In the genomic region with DNA sequence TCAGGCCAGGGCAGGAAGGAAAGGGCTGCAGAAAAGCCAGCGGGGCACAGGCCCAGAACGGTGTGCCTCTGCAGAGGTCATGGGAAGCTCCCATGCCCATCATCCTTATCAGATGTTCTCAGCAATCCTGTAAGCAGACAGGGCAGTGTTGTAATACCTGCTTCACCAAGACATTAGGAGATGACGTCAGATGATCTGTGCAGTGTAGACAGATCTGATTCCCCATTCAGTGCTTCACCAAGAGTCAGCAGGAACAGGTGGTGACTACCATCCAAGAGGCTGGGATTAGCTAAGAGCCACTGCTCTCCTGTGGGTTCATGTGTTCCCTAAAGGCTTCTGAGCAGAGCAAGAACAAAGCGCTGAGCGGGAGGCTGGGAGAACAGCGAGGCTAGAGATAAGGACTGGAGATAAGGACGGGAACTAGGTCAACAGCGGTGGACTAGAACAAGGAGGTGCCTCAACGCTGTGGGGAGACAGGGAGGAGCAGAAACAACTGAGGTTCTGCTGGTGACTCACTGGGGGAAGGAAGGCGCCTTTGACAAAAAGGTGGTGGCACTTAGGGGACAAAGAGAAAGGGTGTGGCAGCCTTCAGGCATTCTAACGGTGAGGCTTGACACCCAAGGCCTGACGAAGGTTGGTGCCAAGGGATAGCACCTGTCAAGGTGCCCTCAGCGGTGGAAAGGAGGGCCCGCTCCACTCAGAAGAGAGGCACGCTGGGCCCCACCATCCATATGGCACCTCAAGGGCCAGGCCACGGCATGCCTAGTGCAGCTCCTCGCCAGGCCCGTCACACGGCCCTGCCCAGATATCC, we compare ENCODE assay signal across 1 cellular context.
TF ChIP-seq lines count a peak whose summit lies in the region.

No MANE protein-coding gene starts in this region.

TF ChIP-seq in K562, 482 proteins besides CTCF, POLR2A, EP300 and RAD21 (continued from another document and continues in another):
- TF ChIP-seq CBFA2T3 (IDR thresholded peaks at IDR 0.05) = peak; percentile 49
- no peak for TF ChIP-seq ZFP1 (CRISPR knock-in tag; IDR thresholded peaks at IDR 0.05)
- no peak; the same call in 1 of the 2 replicates for TF ChIP-seq PHF8 (IDR thresholded peaks at IDR 0.05; ENCODE audit: borderline replicate concordance, low read length)
- 0 out of 2 replicates have a peak, but pooled peaks have one; percentile 16 for TF ChIP-seq SPI1 (IDR thresholded peaks at IDR 0.05; ENCODE audit: borderline replicate concordance, low read depth, low read length)
- no peak for TF ChIP-seq ATF6 (CRISPR knock-in tag; IDR thresholded peaks at IDR 0.05)
- TF ChIP-seq FOXA3 (CRISPR knock-in tag; conservative IDR thresholded peaks at IDR 0.05 in 1 of 2, IDR thresholded peaks at IDR 0.05 in 1 of 2) = peak; percentile 77 to 82
- peak; percentile 87 for TF ChIP-seq ARID1B (IDR thresholded peaks at IDR 0.05)
- TF ChIP-seq MAFG (tag; conservative IDR thresholded peaks at IDR 0.05) = peak; percentile 53; the same call in 1 of the 2 replicates
- no peak for TF ChIP-seq DACH1 (IDR thresholded peaks at IDR 0.05; ENCODE audit: partially characterized antibody)
- no peak for TF ChIP-seq ELF4 (CRISPR knock-in tag; IDR thresholded peaks at IDR 0.05)
- TF ChIP-seq SMARCE1 (IDR thresholded peaks at IDR 0.05) = peak; percentile 93
- TF ChIP-seq SMARCC2 (IDR thresholded peaks at IDR 0.05; ENCODE audit: low read depth) = peak; percentile 85
- TF ChIP-seq ELF2 (CRISPR knock-in tag; IDR thresholded peaks at IDR 0.05) = peak; percentile 21; the same call in 1 of the 2 replicates
- no peak for TF ChIP-seq RFX5 (IDR thresholded peaks at IDR 0.05; ENCODE audit: low read depth, low read length)
- TF ChIP-seq RBM34 (IDR thresholded peaks at IDR 0.05; ENCODE audit: borderline replicate concordance, insufficient read depth, low read length) = no peak
- TF ChIP-seq, protein P1, sequence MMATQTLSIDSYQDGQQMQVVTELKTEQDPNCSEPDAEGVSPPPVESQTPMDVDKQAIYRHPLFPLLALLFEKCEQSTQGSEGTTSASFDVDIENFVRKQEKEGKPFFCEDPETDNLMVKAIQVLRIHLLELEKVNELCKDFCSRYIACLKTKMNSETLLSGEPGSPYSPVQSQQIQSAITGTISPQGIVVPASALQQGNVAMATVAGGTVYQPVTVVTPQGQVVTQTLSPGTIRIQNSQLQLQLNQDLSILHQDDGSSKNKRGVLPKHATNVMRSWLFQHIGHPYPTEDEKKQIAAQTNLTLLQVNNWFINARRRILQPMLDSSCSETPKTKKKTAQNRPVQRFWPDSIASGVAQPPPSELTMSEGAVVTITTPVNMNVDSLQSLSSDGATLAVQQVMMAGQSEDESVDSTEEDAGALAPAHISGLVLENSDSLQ (IDR thresholded peaks at IDR 0.05) = peak; percentile 89
- TF ChIP-seq, protein P2, sequence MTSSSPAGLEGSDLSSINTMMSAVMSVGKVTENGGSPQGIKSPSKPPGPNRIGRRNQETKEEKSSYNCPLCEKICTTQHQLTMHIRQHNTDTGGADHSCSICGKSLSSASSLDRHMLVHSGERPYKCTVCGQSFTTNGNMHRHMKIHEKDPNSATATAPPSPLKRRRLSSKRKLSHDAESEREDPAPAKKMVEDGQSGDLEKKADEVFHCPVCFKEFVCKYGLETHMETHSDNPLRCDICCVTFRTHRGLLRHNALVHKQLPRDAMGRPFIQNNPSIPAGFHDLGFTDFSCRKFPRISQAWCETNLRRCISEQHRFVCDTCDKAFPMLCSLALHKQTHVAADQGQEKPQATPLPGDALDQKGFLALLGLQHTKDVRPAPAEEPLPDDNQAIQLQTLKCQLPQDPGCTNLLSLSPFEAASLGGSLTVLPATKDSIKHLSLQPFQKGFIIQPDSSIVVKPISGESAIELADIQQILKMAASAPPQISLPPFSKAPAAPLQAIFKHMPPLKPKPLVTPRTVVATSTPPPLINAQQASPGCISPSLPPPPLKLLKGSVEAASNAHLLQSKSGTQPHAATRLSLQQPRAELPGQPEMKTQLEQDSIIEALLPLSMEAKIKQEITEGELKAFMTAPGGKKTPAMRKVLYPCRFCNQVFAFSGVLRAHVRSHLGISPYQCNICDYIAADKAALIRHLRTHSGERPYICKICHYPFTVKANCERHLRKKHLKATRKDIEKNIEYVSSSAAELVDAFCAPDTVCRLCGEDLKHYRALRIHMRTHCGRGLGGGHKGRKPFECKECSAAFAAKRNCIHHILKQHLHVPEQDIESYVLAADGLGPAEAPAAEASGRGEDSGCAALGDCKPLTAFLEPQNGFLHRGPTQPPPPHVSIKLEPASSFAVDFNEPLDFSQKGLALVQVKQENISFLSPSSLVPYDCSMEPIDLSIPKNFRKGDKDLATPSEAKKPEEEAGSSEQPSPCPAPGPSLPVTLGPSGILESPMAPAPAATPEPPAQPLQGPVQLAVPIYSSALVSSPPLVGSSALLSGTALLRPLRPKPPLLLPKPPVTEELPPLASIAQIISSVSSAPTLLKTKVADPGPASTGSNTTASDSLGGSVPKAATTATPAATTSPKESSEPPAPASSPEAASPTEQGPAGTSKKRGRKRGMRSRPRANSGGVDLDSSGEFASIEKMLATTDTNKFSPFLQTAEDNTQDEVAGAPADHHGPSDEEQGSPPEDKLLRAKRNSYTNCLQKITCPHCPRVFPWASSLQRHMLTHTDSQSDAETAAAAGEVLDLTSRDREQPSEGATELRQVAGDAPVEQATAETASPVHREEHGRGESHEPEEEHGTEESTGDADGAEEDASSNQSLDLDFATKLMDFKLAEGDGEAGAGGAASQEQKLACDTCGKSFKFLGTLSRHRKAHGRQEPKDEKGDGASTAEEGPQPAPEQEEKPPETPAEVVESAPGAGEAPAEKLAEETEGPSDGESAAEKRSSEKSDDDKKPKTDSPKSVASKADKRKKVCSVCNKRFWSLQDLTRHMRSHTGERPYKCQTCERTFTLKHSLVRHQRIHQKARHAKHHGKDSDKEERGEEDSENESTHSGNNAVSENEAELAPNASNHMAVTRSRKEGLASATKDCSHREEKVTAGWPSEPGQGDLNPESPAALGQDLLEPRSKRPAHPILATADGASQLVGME (CRISPR knock-in tag; IDR thresholded peaks at IDR 0.05) = 0 out of 2 replicates have a peak, but pooled peaks have one; percentile 30
- no peak for TF ChIP-seq ZNF174 (CRISPR knock-in tag; IDR thresholded peaks at IDR 0.05)
- TF ChIP-seq THAP12 (CRISPR knock-in tag; IDR thresholded peaks at IDR 0.05) = 0 out of 2 replicates have a peak, but pooled peaks have one; percentile 43
- TF ChIP-seq, protein P3, sequence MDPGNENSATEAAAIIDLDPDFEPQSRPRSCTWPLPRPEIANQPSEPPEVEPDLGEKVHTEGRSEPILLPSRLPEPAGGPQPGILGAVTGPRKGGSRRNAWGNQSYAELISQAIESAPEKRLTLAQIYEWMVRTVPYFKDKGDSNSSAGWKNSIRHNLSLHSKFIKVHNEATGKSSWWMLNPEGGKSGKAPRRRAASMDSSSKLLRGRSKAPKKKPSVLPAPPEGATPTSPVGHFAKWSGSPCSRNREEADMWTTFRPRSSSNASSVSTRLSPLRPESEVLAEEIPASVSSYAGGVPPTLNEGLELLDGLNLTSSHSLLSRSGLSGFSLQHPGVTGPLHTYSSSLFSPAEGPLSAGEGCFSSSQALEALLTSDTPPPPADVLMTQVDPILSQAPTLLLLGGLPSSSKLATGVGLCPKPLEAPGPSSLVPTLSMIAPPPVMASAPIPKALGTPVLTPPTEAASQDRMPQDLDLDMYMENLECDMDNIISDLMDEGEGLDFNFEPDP (CRISPR knock-in tag; IDR thresholded peaks at IDR 0.05) = no peak
- TF ChIP-seq PTTG1 (tag; IDR thresholded peaks at IDR 0.05; ENCODE audit: low read depth) = 0 out of 2 replicates have a peak, but pooled peaks have one; percentile 5
- peak; percentile 15; the same call in 1 of the 2 replicates for TF ChIP-seq DMBX1 (CRISPR knock-in tag; IDR thresholded peaks at IDR 0.05; ENCODE audit: borderline replicate concordance)
- TF ChIP-seq ZNF23 (CRISPR knock-in tag; IDR thresholded peaks at IDR 0.05) = no peak
- TF ChIP-seq SP1 (CRISPR knock-in tag; IDR thresholded peaks at IDR 0.05) = no peak; the same call in 1 of the 2 replicates
- peak; percentile 25; the same call in 1 of the 2 replicates for TF ChIP-seq MTA2 (IDR thresholded peaks at IDR 0.05; ENCODE audit: low read depth)
- TF ChIP-seq, protein P4, sequence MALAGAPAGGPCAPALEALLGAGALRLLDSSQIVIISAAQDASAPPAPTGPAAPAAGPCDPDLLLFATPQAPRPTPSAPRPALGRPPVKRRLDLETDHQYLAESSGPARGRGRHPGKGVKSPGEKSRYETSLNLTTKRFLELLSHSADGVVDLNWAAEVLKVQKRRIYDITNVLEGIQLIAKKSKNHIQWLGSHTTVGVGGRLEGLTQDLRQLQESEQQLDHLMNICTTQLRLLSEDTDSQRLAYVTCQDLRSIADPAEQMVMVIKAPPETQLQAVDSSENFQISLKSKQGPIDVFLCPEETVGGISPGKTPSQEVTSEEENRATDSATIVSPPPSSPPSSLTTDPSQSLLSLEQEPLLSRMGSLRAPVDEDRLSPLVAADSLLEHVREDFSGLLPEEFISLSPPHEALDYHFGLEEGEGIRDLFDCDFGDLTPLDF (CRISPR knock-in tag; IDR thresholded peaks at IDR 0.05) = no peak
- no peak for TF ChIP-seq ADNP (tag; IDR thresholded peaks at IDR 0.05)
- no peak for TF ChIP-seq ZFPM2 (CRISPR knock-in tag; IDR thresholded peaks at IDR 0.05)
- TF ChIP-seq, protein P5, sequence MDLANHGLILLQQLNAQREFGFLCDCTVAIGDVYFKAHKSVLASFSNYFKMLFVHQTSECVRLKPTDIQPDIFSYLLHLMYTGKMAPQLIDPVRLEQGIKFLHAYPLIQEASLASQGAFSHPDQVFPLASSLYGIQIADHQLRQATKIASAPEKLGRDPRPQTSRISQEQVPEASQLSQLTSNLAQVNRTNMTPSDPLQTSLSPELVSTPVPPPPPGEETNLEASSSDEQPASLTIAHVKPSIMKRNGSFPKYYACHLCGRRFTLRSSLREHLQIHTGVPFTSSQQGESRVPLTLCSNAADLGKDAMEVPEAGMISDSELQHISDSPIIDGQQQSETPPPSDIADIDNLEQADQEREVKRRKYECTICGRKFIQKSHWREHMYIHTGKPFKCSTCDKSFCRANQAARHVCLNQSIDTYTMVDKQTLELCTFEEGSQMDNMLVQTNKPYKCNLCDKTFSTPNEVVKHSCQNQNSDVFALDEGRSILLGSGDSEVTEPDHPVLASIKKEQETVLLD (IDR thresholded peaks at IDR 0.05) = peak; percentile 76
- TF ChIP-seq RBBP5 (IDR thresholded peaks at IDR 0.05; ENCODE audit: borderline replicate concordance, insufficient read depth, low read length, poor library complexity, severe bottlenecking) = peak; percentile 22
- TF ChIP-seq TGIF2 (CRISPR knock-in tag; IDR thresholded peaks at IDR 0.05) = no peak
